18 cellular contexts compared by ENCODE assay signal in the genomic region with DNA sequence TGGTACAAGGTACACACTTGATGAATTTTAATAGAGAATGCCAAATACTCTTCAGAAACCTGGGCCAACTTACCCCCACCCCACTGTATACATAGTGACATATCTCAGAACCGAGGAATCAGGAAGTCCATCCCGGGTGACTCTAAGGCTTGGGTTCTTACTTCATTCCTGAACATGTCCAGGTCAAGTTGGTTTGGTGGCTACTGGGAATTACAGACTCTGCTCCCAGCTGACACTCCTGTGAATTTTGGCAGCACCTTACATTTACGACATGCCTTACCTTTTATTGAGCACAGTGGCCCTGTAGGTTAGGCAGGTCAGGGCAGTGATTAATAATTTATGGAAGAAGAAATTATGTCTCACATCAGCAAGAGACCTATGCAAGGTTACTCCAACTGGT.
DNase-seq lines count a peak whose midpoint lies in the region; ATAC-seq and TF ChIP-seq lines count a peak whose summit lies in the region.
"Had no signal": no experiment of that assay in that cellular context is flagged by ENCODE, and none has a peak within 500 bp of the region (broad histone marks: within the 10 kb centered on the region; RNA-seq: fewer than 3 reads in every experiment).

No MANE protein-coding gene starts in this region.

- TF ChIP-seq CTCF in LNCaP clone FGC (IDR thresholded peaks at IDR 0.05; ENCODE audit: control insufficient read depth, extremely low read depth, insufficient read depth), result no peak
- no peak for TF ChIP-seq CTCF in VCaP (conservative IDR thresholded peaks at IDR 0.05)
- TF ChIP-seq CTCF in prostate gland (IDR thresholded peaks at IDR 0.05), result no peak

- intact Hi-C loops in prostate gland (cut with DNase I), result no loop called here

- H3K4me3 ChIP-seq in LNCaP clone FGC (ENCODE audit: low read depth, low read length), result no peak overlapping the region
- no peak overlapping the region for H3K4me3 ChIP-seq in prostate gland
- H3K4me3 ChIP-seq: BLaER1, SJCRH30 had no signal

- WGBS in prostate gland, result 46% methylated on average over 3 of the region's 3 CpGs

- H3K9me3 ChIP-seq in prostate gland, result no peaks in the 10 kb centered on the region

- TF ChIP-seq POLR2A in prostate gland (IDR thresholded peaks at IDR 0.05), result no peak

- no peaks in the 10 kb centered on the region for H3K27me3 ChIP-seq in prostate gland (replicated peaks; ENCODE audit: insufficient read depth)
- H3K27me3 ChIP-seq: BLaER1, SJCRH30 had no signal

- ATAC-seq in esophagus mucosa, result peak; percentile 76
- ATAC-seq in HG03039 (IDR thresholded peaks at IDR 0.05; ENCODE audit: unreplicated experiment), result no peak
- ATAC-seq: HCT116, Right ventricle myocardium inferior had no signal

- DNase-seq in LNCaP clone FGC (ENCODE audit: low read depth) (peak; percentile 87), prostate gland (ENCODE audit: low spot score) (peak; percentile 6), NCI-H1105 treated with DMSO at 0.1 percent for 48 hours (lab: John Stamatoyannopoulos, UW) (no peak), germinal center (ENCODE audit: low spot score) (no peak)
- no peak for DNase-seq in activated CD4-positive, CD25-positive, alpha-beta regulatory T cell (lab: John Stamatoyannopoulos, UW)
- DNase-seq: CD4-positive, alpha-beta T cell; DMS53; NCI-H2029; NCI-H446; NCI-H524 treated with DMSO at 0.1 percent for 48 hours; NCI-H774; SJCRH30 had no signal

- H3K4me1 ChIP-seq in prostate gland (replicated peaks), result no peaks in the 10 kb centered on the region

- peak overlapping the region; percentile 74 for H3K27ac ChIP-seq in VCaP
- H3K27ac ChIP-seq in prostate gland, result no peak overlapping the region
- H3K27ac ChIP-seq: BLaER1, SJCRH30 had no signal

- no peaks in the 10 kb centered on the region for H3K36me3 ChIP-seq in prostate gland
- H3K36me3 ChIP-seq: BLaER1, SJCRH30 had no signal

Comparison
In these comparisons a context has a peak if more than half of its experiments do, and no peak if none do; other contexts are left out.
1. DNase-seq: peak in LNCaP clone FGC (single experiment) and prostate gland (single experiment); none in NCI-H1105 treated with DMSO at 0.1 percent for 48 hours (single experiment), germinal center (single experiment) and activated CD4-positive, CD25-positive, alpha-beta regulatory T cell (0 of 4).